Comparison of ENCODE assay signal across 1 cellular context in genomic region chr3:196339493-196340254, GRCh38.
A peak's percentile ranks its signal among the peaks of the same experiment; 100 is the strongest.
TF ChIP-seq lines count a peak whose summit lies in the region.

No MANE protein-coding gene starts in this region.

TF ChIP-seq in K562, 482 proteins besides CTCF, POLR2A, EP300 and RAD21 (continued from another document and continues in another):
- TF ChIP-seq SRSF3 (IDR thresholded peaks at IDR 0.05; ENCODE audit: insufficient read depth, low read length), result no peak
- TF ChIP-seq THRAP3 (IDR thresholded peaks at IDR 0.05; ENCODE audit: borderline replicate concordance), result no peak
- TF ChIP-seq ZKSCAN1 (IDR thresholded peaks at IDR 0.05; ENCODE audit: low read depth, low read length), result no peak
- TF ChIP-seq ZBTB9 (CRISPR knock-in tag; IDR thresholded peaks at IDR 0.05), result no peak
- no peak for TF ChIP-seq DLX4 (CRISPR knock-in tag; IDR thresholded peaks at IDR 0.05)
- no peak for TF ChIP-seq ZNF274 (IDR thresholded peaks at IDR 0.05; ENCODE audit: borderline replicate concordance, low read depth, low read length)
- TF ChIP-seq E2F6 (IDR thresholded peaks at IDR 0.05; ENCODE audit: borderline replicate concordance in 1 of 2, extremely low read depth in 1 of 2, insufficient read depth in 1 of 2, insufficient read length in 1 of 2, low read depth in 1 of 2, low read length in 1 of 2, poor library complexity in 1 of 2, severe bottlenecking in 1 of 2), result peak in 1 of 2 experiments; percentile 80
- no peak for TF ChIP-seq SRSF9 (IDR thresholded peaks at IDR 0.05; ENCODE audit: borderline replicate concordance, low read depth, low read length)
- TF ChIP-seq ZBTB2 (IDR thresholded peaks at IDR 0.05), result 0 out of 2 replicates have a peak, but pooled peaks have one; percentile 45
- TF ChIP-seq ZNF316 (IDR thresholded peaks at IDR 0.05), result peak; percentile 98
- no peak for TF ChIP-seq PTRF (tag; IDR thresholded peaks at IDR 0.05)
- TF ChIP-seq GMEB1 (CRISPR knock-in tag; IDR thresholded peaks at IDR 0.05), result no peak
- no peak for TF ChIP-seq RBM34 (IDR thresholded peaks at IDR 0.05; ENCODE audit: borderline replicate concordance, insufficient read depth, low read length)
- no peak for TF ChIP-seq HOMEZ (CRISPR knock-in tag; IDR thresholded peaks at IDR 0.05)
- TF ChIP-seq RNF219 (CRISPR knock-in tag; IDR thresholded peaks at IDR 0.05), result no peak
- TF ChIP-seq ZNF232 (CRISPR knock-in tag; IDR thresholded peaks at IDR 0.05), result 0 out of 2 replicates have a peak, but pooled peaks have one; percentile 26
- no peak for TF ChIP-seq MCM7 (IDR thresholded peaks at IDR 0.05)
- no peak for TF ChIP-seq ASH1L (IDR thresholded peaks at IDR 0.05; ENCODE audit: borderline replicate concordance, low read depth, partially characterized antibody)
- 0 out of 2 replicates have a peak, but pooled peaks have one; percentile 28 for TF ChIP-seq SMAD4 (CRISPR knock-in tag; conservative IDR thresholded peaks at IDR 0.05)
- no peak for TF ChIP-seq PPARD (CRISPR knock-in tag; IDR thresholded peaks at IDR 0.05)
- TF ChIP-seq CREBBP (IDR thresholded peaks at IDR 0.05; ENCODE audit: low read depth, low read length), result no peak
- TF ChIP-seq MIER1 (IDR thresholded peaks at IDR 0.05; ENCODE audit: low read depth), result no peak
- TF ChIP-seq ZNF146 (CRISPR knock-in tag; IDR thresholded peaks at IDR 0.05; ENCODE audit: unreplicated experiment), result no peak
- no peak for TF ChIP-seq ZKSCAN8 (CRISPR knock-in tag; IDR thresholded peaks at IDR 0.05)
- TF ChIP-seq OTX1 (CRISPR knock-in tag; IDR thresholded peaks at IDR 0.05), result no peak
- TF ChIP-seq BRF1 (IDR thresholded peaks at IDR 0.05; ENCODE audit: borderline replicate concordance, extremely low read depth, insufficient read length), result no peak
- no peak for TF ChIP-seq ARID2 (IDR thresholded peaks at IDR 0.05)
- peak; percentile 95 for TF ChIP-seq BACH1 (tag; IDR thresholded peaks at IDR 0.05)
- no peak; the same call in 1 of the 2 replicates for TF ChIP-seq MBD2 (IDR thresholded peaks at IDR 0.05; ENCODE audit: borderline replicate concordance, low read depth)
- 0 out of 2 replicates have a peak, but pooled peaks have one; percentile 44 for TF ChIP-seq ZNF695 (CRISPR knock-in tag; IDR thresholded peaks at IDR 0.05)
- no peak for TF ChIP-seq MTA1 (IDR thresholded peaks at IDR 0.05; ENCODE audit: borderline replicate concordance)
- TF ChIP-seq RBBP5 (IDR thresholded peaks at IDR 0.05; ENCODE audit: borderline replicate concordance, insufficient read depth, low read length, poor library complexity, severe bottlenecking), result peak; percentile 14
- TF ChIP-seq IRF2 (CRISPR knock-in tag; IDR thresholded peaks at IDR 0.05), result no peak
- TF ChIP-seq HDAC1 (IDR thresholded peaks at IDR 0.05), result no peak
- TF ChIP-seq ZNF609 (CRISPR knock-in tag; IDR thresholded peaks at IDR 0.05; ENCODE audit: borderline replicate concordance), result no peak
- TF ChIP-seq FOXK1 (CRISPR knock-in tag; IDR thresholded peaks at IDR 0.05; ENCODE audit: borderline replicate concordance), result no peak
- no peak for TF ChIP-seq CEBPZ (IDR thresholded peaks at IDR 0.05; ENCODE audit: borderline replicate concordance, low read depth, low read length)
- TF ChIP-seq REST (CRISPR knock-in tag; IDR thresholded peaks at IDR 0.05; ENCODE audit: low read depth), result no peak
- TF ChIP-seq SRF (CRISPR knock-in tag; IDR thresholded peaks at IDR 0.05), result no peak
